Comparison of ENCODE assay signal across 2 cellular contexts in the genomic region with DNA sequence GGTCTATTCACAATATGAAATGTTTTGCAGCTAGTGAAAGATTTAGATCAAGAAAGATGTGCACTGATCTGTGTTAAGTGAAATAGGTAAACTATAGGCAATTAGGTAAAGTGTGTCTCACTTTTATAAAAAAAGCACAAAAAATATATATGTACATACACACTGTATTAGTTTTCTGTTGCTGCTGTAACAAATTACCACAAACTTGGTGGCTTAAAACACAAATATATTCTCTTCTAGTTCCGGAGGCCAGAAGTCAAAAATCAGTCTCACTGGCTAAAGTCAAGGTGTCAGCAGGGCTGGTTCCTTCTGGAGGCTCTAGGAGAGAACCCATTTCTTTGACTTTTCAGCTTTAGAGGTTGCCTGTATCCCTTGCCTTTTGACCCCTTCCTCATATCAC.
TF ChIP-seq lines count a peak whose summit lies in the region.

No MANE protein-coding gene starts in this region.

TF ChIP-seq in GM12878, 131 proteins besides CTCF, POLR2A, EP300 and RAD21:
- TF ChIP-seq ZNF217 (IDR thresholded peaks at IDR 0.05): no peak
- no peak for TF ChIP-seq WRNIP1 (IDR thresholded peaks at IDR 0.05; ENCODE audit: borderline replicate concordance, low read depth, low read length)
TF ChIP-seq in GM12878: peak in this region for 0.

TF ChIP-seq in HepG2, 621 proteins besides CTCF, POLR2A, EP300 and RAD21:
- TF ChIP-seq ZNF12 (CRISPR knock-in tag; IDR thresholded peaks at IDR 0.05) (peak; percentile 69; the same call in 1 of the 2 replicates), ZNF737 (CRISPR knock-in tag; IDR thresholded peaks at IDR 0.05; ENCODE audit: borderline replicate concordance) (no peak)
- TF ChIP-seq, protein P1, sequence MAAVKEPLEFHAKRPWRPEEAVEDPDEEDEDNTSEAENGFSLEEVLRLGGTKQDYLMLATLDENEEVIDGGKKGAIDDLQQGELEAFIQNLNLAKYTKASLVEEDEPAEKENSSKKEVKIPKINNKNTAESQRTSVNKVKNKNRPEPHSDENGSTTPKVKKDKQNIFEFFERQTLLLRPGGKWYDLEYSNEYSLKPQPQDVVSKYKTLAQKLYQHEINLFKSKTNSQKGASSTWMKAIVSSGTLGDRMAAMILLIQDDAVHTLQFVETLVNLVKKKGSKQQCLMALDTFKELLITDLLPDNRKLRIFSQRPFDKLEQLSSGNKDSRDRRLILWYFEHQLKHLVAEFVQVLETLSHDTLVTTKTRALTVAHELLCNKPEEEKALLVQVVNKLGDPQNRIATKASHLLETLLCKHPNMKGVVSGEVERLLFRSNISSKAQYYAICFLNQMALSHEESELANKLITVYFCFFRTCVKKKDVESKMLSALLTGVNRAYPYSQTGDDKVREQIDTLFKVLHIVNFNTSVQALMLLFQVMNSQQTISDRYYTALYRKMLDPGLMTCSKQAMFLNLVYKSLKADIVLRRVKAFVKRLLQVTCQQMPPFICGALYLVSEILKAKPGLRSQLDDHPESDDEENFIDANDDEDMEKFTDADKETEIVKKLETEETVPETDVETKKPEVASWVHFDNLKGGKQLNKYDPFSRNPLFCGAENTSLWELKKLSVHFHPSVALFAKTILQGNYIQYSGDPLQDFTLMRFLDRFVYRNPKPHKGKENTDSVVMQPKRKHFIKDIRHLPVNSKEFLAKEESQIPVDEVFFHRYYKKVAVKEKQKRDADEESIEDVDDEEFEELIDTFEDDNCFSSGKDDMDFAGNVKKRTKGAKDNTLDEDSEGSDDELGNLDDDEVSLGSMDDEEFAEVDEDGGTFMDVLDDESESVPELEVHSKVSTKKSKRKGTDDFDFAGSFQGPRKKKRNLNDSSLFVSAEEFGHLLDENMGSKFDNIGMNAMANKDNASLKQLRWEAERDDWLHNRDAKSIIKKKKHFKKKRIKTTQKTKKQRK (IDR thresholded peaks at IDR 0.05; ENCODE audit: low read length): no peak
